8 cellular contexts compared by ENCODE assay signal in the genomic region with DNA sequence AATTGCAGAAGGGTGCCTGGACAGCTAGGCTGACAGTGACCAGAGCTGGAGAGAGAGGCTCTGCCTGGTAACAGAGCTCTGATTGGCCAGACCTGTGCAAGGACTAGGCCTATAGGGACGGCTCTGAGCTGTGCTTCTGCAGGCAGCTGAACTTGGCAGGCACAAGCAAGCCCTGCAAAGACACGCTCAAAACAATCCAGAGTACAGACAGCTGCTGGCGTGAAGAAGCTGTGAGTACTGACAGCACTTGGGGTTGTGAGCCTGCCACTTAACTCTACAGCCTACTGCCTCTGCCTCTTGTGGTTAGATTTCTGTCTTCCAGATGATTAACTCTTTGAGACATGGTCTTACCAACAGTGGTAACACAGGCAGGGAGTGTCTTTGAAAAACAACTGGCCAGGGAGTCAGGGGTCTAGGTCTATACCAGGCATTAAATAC.
DNase-seq lines count a peak whose midpoint lies in the region; ATAC-seq and TF ChIP-seq lines count a peak whose summit lies in the region.

No MANE protein-coding gene starts in this region.

- no peak overlapping the region for H3K9ac ChIP-seq in rectal smooth muscle tissue (ENCODE audit: low read length)

- H3K4me3 ChIP-seq in astrocyte of the spinal cord (ENCODE audit: low read depth, low read length) = no peak overlapping the region
- peak overlapping the region; percentile 42 for H3K4me3 ChIP-seq in rectal smooth muscle tissue (ENCODE audit: low read length)

- H3K27ac ChIP-seq in rectal smooth muscle tissue (ENCODE audit: low read depth, low read length) = peak overlapping the region; percentile 84

- H3K36me3 ChIP-seq in rectal smooth muscle tissue (ENCODE audit: control insufficient read depth, insufficient read depth, low read length) = no peaks in the 10 kb centered on the region

- peaks cover 49% of the 10 kb centered on the region for H3K4me1 ChIP-seq in rectal smooth muscle tissue (ENCODE audit: control insufficient read depth, insufficient read depth, low read length)

- peak; percentile 95 for ATAC-seq in GM21515 (IDR thresholded peaks at IDR 0.05; ENCODE audit: unreplicated experiment)

- DNase-seq in ELF-1 (ENCODE audit: low read depth, low spot score) = peak; percentile 88
- peak; percentile 70 for DNase-seq in HK-2 (ENCODE audit: unreplicated experiment)
- peak; percentile 97 for DNase-seq in NCI-H82 treated with DMSO at 0.1 percent for 48 hours (lab: John Stamatoyannopoulos, UW; ENCODE audit: unreplicated experiment)
- peak; percentile 95 for DNase-seq in astrocyte of the spinal cord (ENCODE audit: low read depth, low spot score)
- DNase-seq in hepatic stellate cell (ENCODE audit: low spot score) = peak; percentile 95
- no peak for DNase-seq in stimulated activated CD4-positive, alpha-beta T cell treated with anti-CD3 and anti-CD28 coated beads, Interleukin-4, amount 100 ng/mL, for 24 hours

- H3K27me3 ChIP-seq in rectal smooth muscle tissue (ENCODE audit: control insufficient read depth, insufficient read depth, low read length) = no peaks in the 10 kb centered on the region

- no peak for TF ChIP-seq CTCF in astrocyte of the spinal cord (IDR thresholded peaks at IDR 0.05; ENCODE audit: low read depth, low read length)

- in situ Hi-C loops in astrocyte of the spinal cord (cut with HindIII; ENCODE audit: low sequenced_read_pairs) = no loop called here
